ENCODE assay signal across 15 cellular contexts in genomic region chr20:61881861-61882260, GRCh38.
A peak's percentile ranks its signal among the peaks of the same experiment; 100 is the strongest.
DNase-seq lines count a peak whose midpoint lies in the region; ATAC-seq lines count a peak whose summit lies in the region.
"Had no signal": no experiment of that assay in that cellular context is flagged by ENCODE, and none has a peak within 500 bp of the region (broad histone marks: within the 10 kb centered on the region; RNA-seq: fewer than 3 reads in every experiment).

No MANE protein-coding gene starts in this region.

- H4K91ac ChIP-seq in neuronal stem cell (ENCODE audit: low read depth, low read length, poor library complexity): no peak overlapping the region

- DNase-seq in Right ventricle myocardium inferior (ENCODE audit: missing footprints): peak; percentile 50
- DNase-seq in left ventricle myocardium superior: no peak
- no peak for DNase-seq in neuronal stem cell (ENCODE audit: low spot score)
- no peak for DNase-seq in NCI-H510A treated with DMSO at 0.1 percent for 48 hours (lab: John Stamatoyannopoulos, UW)
- DNase-seq: AML-193; Caco-2; Calu3; CD4-positive, alpha-beta T cell; CD8-positive, alpha-beta T cell; DMS79 treated with DMSO at 0.1 percent for 48 hours; GF-D8 had no signal

- H3K4me2 ChIP-seq in BLaER1 (peak overlapping the region; percentile 87), neuronal stem cell (ENCODE audit: insufficient read depth, low read length, poor library complexity, severe bottlenecking) (no peak overlapping the region)
- H3K4me2 ChIP-seq: A549 had no signal

- H3K14ac ChIP-seq in neuronal stem cell (ENCODE audit: low read length): no peak overlapping the region

- no peak overlapping the region for H2BK12ac ChIP-seq in neuronal stem cell (ENCODE audit: low read length)

- H3K4me3 ChIP-seq in BLaER1 (no peak overlapping the region), neuronal stem cell (ENCODE audit: low read length in 2 of 2) (no peak overlapping the region)
- H3K4me3 ChIP-seq: A549 had no signal

- no peaks in the 10 kb centered on the region for H3K27me3 ChIP-seq in BLaER1
- no peaks in the 10 kb centered on the region for H3K27me3 ChIP-seq in neuronal stem cell (ENCODE audit: control insufficient read depth in 3 of 3, insufficient read depth in 3 of 3, low read depth in 1 of 3, low read length in 3 of 3)

- H2BK120ac ChIP-seq in neuronal stem cell (ENCODE audit: low read depth, low read length): no peak overlapping the region

- H3K79me1 ChIP-seq in neuronal stem cell (ENCODE audit: low read depth, low read length): peaks cover 2% of the 10 kb centered on the region

- H2AK5ac ChIP-seq in neuronal stem cell (ENCODE audit: low read depth, low read length): no peak overlapping the region

- no peak overlapping the region for H3K9ac ChIP-seq in BLaER1
- peak overlapping the region; percentile 53 for H3K9ac ChIP-seq in neuronal stem cell (ENCODE audit: low read depth, low read length, poor library complexity)

- no peak overlapping the region for H3K4ac ChIP-seq in neuronal stem cell (ENCODE audit: low read length)

- H3K23ac ChIP-seq in neuronal stem cell (ENCODE audit: low read depth, low read length, poor library complexity): no peak overlapping the region

- peaks cover 68% of the 10 kb centered on the region for H3K4me1 ChIP-seq in BLaER1
- H3K4me1 ChIP-seq in neuronal stem cell (ENCODE audit: control insufficient read depth in 2 of 2, insufficient read depth in 1 of 2, low read depth in 1 of 2, low read length in 2 of 2): peaks cover 0 to 2% of the 10 kb centered on the region in 2 donors
- H3K4me1 ChIP-seq: A549, Caco-2 had no signal

- H2AFZ ChIP-seq in neuronal stem cell (ENCODE audit: low read length): no peak overlapping the region

- ATAC-seq in Right ventricle myocardium inferior: no peak
- no peak for ATAC-seq in left ventricle myocardium superior
- ATAC-seq: A549; CD8-positive, alpha-beta T cell had no signal

- intact Hi-C loops in Right ventricle myocardium inferior (cut with DNase I): no loop called here
- intact Hi-C loops in left ventricle myocardium superior (cut with micrococcal nuclease): no loop called here

- no peak overlapping the region for H2BK5ac ChIP-seq in neuronal stem cell (ENCODE audit: low read length)

- H3K27ac ChIP-seq in BLaER1 (no peak overlapping the region), neuronal stem cell (replicated peaks; ENCODE audit: low read length) (no peak overlapping the region)
- H3K27ac ChIP-seq: 22Rv1, A549, C4-2B had no signal

- peak overlapping the region; percentile 76 for H3K18ac ChIP-seq in neuronal stem cell (ENCODE audit: low read length)

- peaks cover 12% of the 10 kb centered on the region for H4K20me1 ChIP-seq in BLaER1

- no peak overlapping the region for H4K8ac ChIP-seq in neuronal stem cell (ENCODE audit: low read depth, low read length)

- no peak overlapping the region for H2BK15ac ChIP-seq in neuronal stem cell (ENCODE audit: low read length)

- no CpG with 5 or more reads among the region's 13 CpGs for WGBS in neuronal stem cell (ENCODE audit: extremely low coverage in 2 of 2, insufficient read length in 2 of 2, insufficient replicate concordance in 1 of 2), 2 donors

- H3K36me3 ChIP-seq in BLaER1 (no peaks in the 10 kb centered on the region), neuronal stem cell (replicated peaks in 1 of 2; ENCODE audit: control insufficient read depth in 2 of 2, insufficient read depth in 2 of 2, low read length in 2 of 2) (no peaks in the 10 kb centered on the region)

- H3K9me3 ChIP-seq in BLaER1 (no peaks in the 10 kb centered on the region), neuronal stem cell (replicated peaks in 1 of 2; ENCODE audit: control insufficient read depth in 2 of 2, insufficient read depth in 1 of 2, low read depth in 1 of 2, low read length in 2 of 2) (no peaks in the 10 kb centered on the region)
- H3K9me3 ChIP-seq: A549 had no signal
